22 cellular contexts compared by ENCODE assay signal in the genomic region with DNA sequence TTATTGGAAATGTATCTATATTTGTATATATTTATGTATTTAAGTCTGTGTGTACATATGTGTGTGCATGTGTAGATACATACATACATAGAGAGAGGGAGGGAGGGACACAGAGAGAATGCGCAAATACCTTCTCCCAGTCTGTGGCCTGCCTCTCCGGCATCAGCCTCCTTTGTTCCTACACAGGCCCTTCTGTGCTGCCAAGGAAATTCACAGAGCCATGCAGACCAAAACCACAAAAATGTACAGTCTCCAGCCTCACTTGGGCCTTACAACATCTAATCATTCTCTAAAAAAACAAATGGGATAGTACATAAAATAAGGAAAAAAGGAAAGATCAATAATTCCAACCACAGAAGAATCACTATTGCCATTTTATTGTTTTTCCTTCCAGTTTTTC. TPM values are rescaled to one million over a fixed set of nuclear protein-coding genes. Genes with fewer than 3 reads are reported as not detected.
DNase-seq lines count a peak whose midpoint lies in the region; ATAC-seq and TF ChIP-seq lines count a peak whose summit lies in the region.
"Had no signal": no experiment of that assay in that cellular context is flagged by ENCODE, and none has a peak within 500 bp of the region (broad histone marks: within the 10 kb centered on the region; RNA-seq: fewer than 3 reads in every experiment).

No MANE protein-coding gene starts in this region.

- no peaks in the 10 kb centered on the region for H3K79me2 ChIP-seq in osteoblast (ENCODE audit: insufficient read depth, low read length)

- no peak for TF ChIP-seq CTCF in osteoblast (IDR thresholded peaks at IDR 0.05; ENCODE audit: extremely low read depth, low read depth, low read length)

- no peaks in the 10 kb centered on the region for H3K4me1 ChIP-seq in osteoblast (ENCODE audit: insufficient read depth, low read length)
- H3K4me1 ChIP-seq: left lung, neural progenitor cell had no signal

- no peaks in the 10 kb centered on the region for H3K36me3 ChIP-seq in osteoblast (ENCODE audit: insufficient read depth, low read length)
- H3K36me3 ChIP-seq: left lung, neural progenitor cell had no signal

- H3K4me3 ChIP-seq in osteoblast (ENCODE audit: insufficient read depth, low read length), result no peak overlapping the region
- H3K4me3 ChIP-seq: left lung, neural progenitor cell had no signal

- no peak overlapping the region for H3K27ac ChIP-seq in osteoblast (ENCODE audit: low read depth, low read length)
- H3K27ac ChIP-seq: left lung, neural progenitor cell, RWPE1 had no signal

- H3K4me2 ChIP-seq in osteoblast (ENCODE audit: insufficient read depth, low read length), result no peak overlapping the region
- H3K4me2 ChIP-seq: neural progenitor cell, SK-N-SH had no signal

- no peaks in the 10 kb centered on the region for H4K20me1 ChIP-seq in osteoblast (ENCODE audit: insufficient read depth, low read length)

- no peak overlapping the region for H2AFZ ChIP-seq in osteoblast (ENCODE audit: low read length)
- H2AFZ ChIP-seq: neural progenitor cell had no signal

- peaks cover 7% of the 10 kb centered on the region for H3K27me3 ChIP-seq in osteoblast (ENCODE audit: insufficient read depth, low read length)

- ATAC-seq in HG02870 (IDR thresholded peaks at IDR 0.05; ENCODE audit: unreplicated experiment), result no peak
- ATAC-seq: HepG2, left lung, WTC11 had no signal

- H3K9me3 ChIP-seq in osteoblast (ENCODE audit: low read depth, low read length), result no peaks in the 10 kb centered on the region
- H3K9me3 ChIP-seq: left lung, SK-N-SH had no signal

- DNase-seq in DMS79 (lab: John Stamatoyannopoulos, UW) (peak; percentile 2), amniotic epithelial cell (ENCODE audit: low read depth) (peak; percentile 42), fibroblast of gingiva (ENCODE audit: low read depth) (peak; percentile 38), osteoblast (ENCODE audit: insufficient read length, low spot score, missing footprints) (peak; percentile 67), RPMI8226 (no peak), NCI-H2196 (lab: John Stamatoyannopoulos, UW; ENCODE audit: unreplicated experiment) (no peak), NCI-H187 treated with DMSO at 0.1 percent for 48 hours (lab: John Stamatoyannopoulos, UW) (no peak)
- DNase-seq: activated CD4-positive, alpha-beta T cell treated with anti-CD3 and anti-CD28 coated beads, Interleukin-2, amount 50 U/mL, for 4 hours; activated CD8-positive, alpha-beta memory T cell treated with anti-CD3 and anti-CD28 coated beads, Interleukin-2, amount 50 U/mL, for 48 hours; CD4-positive, alpha-beta T cell; central memory CD4-positive, alpha-beta T cell; erythroblast; HCEC 1CT; left lung; NCI-H2107; NCI-H524 treated with DMSO at 0.1 percent for 48 hours; SK-N-SH had no signal

RNA-seq across cellular contexts. Expression of a gene that starts 8.8 kb away (rescaled TPM):
- total RNA-seq in osteoblast, result not detected in 2 replicates

Comparison
In these comparisons a context has a peak if more than half of its experiments do, and no peak if none do; other contexts are left out.
1. DNase-seq: peak in DMS79 (single experiment), amniotic epithelial cell (single experiment), fibroblast of gingiva (single experiment) and osteoblast (single experiment); none in RPMI8226 (single experiment), NCI-H2196 (single experiment) and NCI-H187 treated with DMSO at 0.1 percent for 48 hours (single experiment).